Comparison of ENCODE assay signal across 36 cellular contexts in the genomic region with DNA sequence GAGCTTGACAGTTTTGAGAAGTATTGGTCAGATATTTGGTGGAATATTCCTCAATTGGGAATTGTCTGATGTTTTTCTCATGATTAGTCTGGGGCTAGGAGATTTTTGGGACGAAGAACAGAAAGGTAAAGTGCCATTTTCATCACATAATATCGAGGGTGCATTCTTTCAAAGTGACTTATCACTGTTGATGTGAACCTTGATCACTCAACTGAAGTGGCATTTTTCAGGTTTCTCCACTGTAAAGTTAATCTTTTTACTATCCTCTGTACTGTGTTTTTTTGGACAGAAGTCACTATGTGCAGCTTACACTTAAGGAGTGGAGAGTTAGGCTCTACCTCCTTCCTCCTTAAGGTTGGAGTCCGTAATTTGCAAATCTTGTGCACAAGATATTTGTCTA.
"Had no signal": no experiment of that assay in that cellular context is flagged by ENCODE, and none has a peak within 500 bp of the region (broad histone marks: within the 10 kb centered on the region; RNA-seq: fewer than 3 reads in every experiment).

No MANE protein-coding gene starts in this region.

- H3K4me3 ChIP-seq: MG63 had no signal

- H3K27ac ChIP-seq: KMS-11 had no signal

- H3K36me3 ChIP-seq: MG63 had no signal

- H3K9ac ChIP-seq: KMS-11 had no signal

- H3K4me2 ChIP-seq: KMS-11 had no signal

- DNase-seq: Karpas-422, Kasumi-1, KG1, MG63, MM.1S, MV-4-11, NCI-H1048, NCI-H1092, NCI-H1092 treated with DMSO at 0.1 percent for 48 hours, NCI-H1105, NCI-H1105 treated with DMSO at 0.1 percent for 48 hours, NCI-H1417, NCI-H1417 treated with DMSO at 0.1 percent for 48 hours, NCI-H1436, NCI-H1436 treated with DMSO at 0.1 percent for 48 hours, NCI-H146, NCI-H1694, NCI-H1694 treated with DMSO at 0.1 percent for 48 hours, NCI-H187, NCI-H187 treated with DMSO at 0.1 percent for 48 hours, NCI-H1930, NCI-H2029, NCI-H2029 treated with DMSO at 0.1 percent for 48 hours, NCI-H2081, NCI-H2081 treated with DMSO at 0.1 percent for 48 hours, NCI-H2107, NCI-H2171, NCI-H2171 treated with DMSO at 0.1 percent for 48 hours, NCI-H2227 treated with DMSO at 0.1 percent for 48 hours, NCI-H226, NCI-H345, NCI-H446, NCI-H446 treated with DMSO at 0.1 percent for 48 hours, NCI-H510A, NCI-H510A treated with DMSO at 0.1 percent for 48 hours had no signal
